ENCODE assay signal across 8 cellular contexts in genomic region chr9:130997925-130998595, GRCh38. TPM values are rescaled to one million over a fixed set of nuclear protein-coding genes. Genes with fewer than 3 reads are reported as not detected.
A peak's percentile ranks its signal among the peaks of the same experiment; 100 is the strongest.
DNase-seq lines count a peak whose midpoint lies in the region; ATAC-seq and TF ChIP-seq lines count a peak whose summit lies in the region.

No MANE protein-coding gene starts in this region.

- no peak overlapping the region for H2AFZ ChIP-seq in OCI-LY1 (ENCODE audit: low read length)

- no peak overlapping the region for H3K27ac ChIP-seq in HEK293 (ENCODE audit: extremely low read depth, low read depth, low read length)
- H3K27ac ChIP-seq in OCI-LY1 (ENCODE audit: low read depth, low read length, poor library complexity, severe bottlenecking) = no peak overlapping the region
- H3K27ac ChIP-seq in left ventricle myocardium inferior (replicated peaks) = no peak overlapping the region
- no peak overlapping the region for H3K27ac ChIP-seq in gastrocnemius medialis

- peak; percentile 96 for TF ChIP-seq CTCF in HEK293 (tag by site-specific recombination; IDR thresholded peaks at IDR 0.05)
- TF ChIP-seq CTCF in OCI-LY1 (IDR thresholded peaks at IDR 0.05; ENCODE audit: low read length) = peak; percentile 74
- TF ChIP-seq CTCF in left ventricle myocardium inferior (IDR thresholded peaks at IDR 0.05; ENCODE audit: borderline replicate concordance) = peak; percentile 75
- peak in 4 of 5 experiments; percentile 40 to 58 (median 50) for TF ChIP-seq CTCF in gastrocnemius medialis (IDR thresholded peaks at IDR 0.05 in 4 of 5, conservative IDR thresholded peaks at IDR 0.05 in 1 of 5)

- no peaks in the 10 kb centered on the region for H4K20me1 ChIP-seq in OCI-LY1 (ENCODE audit: insufficient read depth, low read length)

- CTCF ChIA-PET in HEK293 (lab: Yijun Ruan, JAX) = interaction anchor here (0.6 to 6.2 kb wide), 66 partner anchors 11 to 552 kb away, joined by 3 to 242 read pairs (median 4); partner anchors contain the start of genes EXOSC2 and LAMC3

- no peak overlapping the region for H3K4me2 ChIP-seq in OCI-LY1 (ENCODE audit: low read length)

- no peaks in the 10 kb centered on the region for H3K9me2 ChIP-seq in OCI-LY1 (ENCODE audit: low read depth, low read length)

- ATAC-seq in gastrocnemius medialis = no peak
- no peak for ATAC-seq in HG02798 (IDR thresholded peaks at IDR 0.05; ENCODE audit: poor library complexity, unreplicated experiment)
- ATAC-seq in GM19328 (IDR thresholded peaks at IDR 0.05; ENCODE audit: unreplicated experiment) = no peak

- H3K9ac ChIP-seq in OCI-LY1 (ENCODE audit: low read length) = no peak overlapping the region

- intact Hi-C loops in left ventricle myocardium inferior (cut with micrococcal nuclease) (no loop called here), gastrocnemius medialis (cut with DNase I; ENCODE audit: low total_unique reads) (loop anchor here (1.0 kb wide), 1 partner anchor 132 kb away; no protein-coding TSS in a partner anchor)

- no peaks in the 10 kb centered on the region for H3F3A ChIP-seq in OCI-LY1 (ENCODE audit: insufficient read depth, low read length)

- POLR2A ChIA-PET in HEK293 (lab: Yijun Ruan, JAX) = interaction anchor here (1.0 to 1.1 kb wide), 4 partner anchors 49 to 292 kb away, joined by 3 to 6 read pairs (median 4); no protein-coding TSS in a partner anchor

- no peaks in the 10 kb centered on the region for H3K9me3 ChIP-seq in HEK293 (ENCODE audit: control insufficient read depth, insufficient read depth, low read depth, low read length)
- H3K9me3 ChIP-seq in OCI-LY1 (ENCODE audit: low read length) = no peaks in the 10 kb centered on the region
- H3K9me3 ChIP-seq in left ventricle myocardium inferior (replicated peaks) = no peaks in the 10 kb centered on the region
- no peaks in the 10 kb centered on the region for H3K9me3 ChIP-seq in gastrocnemius medialis

- in situ Hi-C loops in Caki2 (cut with HindIII; ENCODE audit: low pct_unique_long_range_greater_than_20kb, low sequenced_read_pairs) = no loop called here
- in situ Hi-C loops in gastrocnemius medialis (cut with MboI; ENCODE audit: low sequenced_read_pairs in 4 of 4) = no loop called here

- H3K4me1 ChIP-seq in HEK293 (ENCODE audit: control insufficient read depth, insufficient read depth, low read length) (no peaks in the 10 kb centered on the region), OCI-LY1 (ENCODE audit: insufficient read depth, low read length, severe bottlenecking) (no peaks in the 10 kb centered on the region), left ventricle myocardium inferior (peaks cover 11% of the 10 kb centered on the region), gastrocnemius medialis (no peaks in the 10 kb centered on the region)

- DNase-seq in Caki2 (ENCODE audit: low read depth) (peak; percentile 65), amniotic epithelial cell (ENCODE audit: low read depth) (peak; percentile 44), left ventricle myocardium inferior (peak; percentile 68), gastrocnemius medialis (peak in 1 of 2 donors; percentile 21)

- no peak for TF ChIP-seq POLR2A in gastrocnemius medialis (IDR thresholded peaks at IDR 0.05)

- H3K79me2 ChIP-seq in OCI-LY1 (ENCODE audit: insufficient read depth, low read length) = no peaks in the 10 kb centered on the region

- H3K36me3 ChIP-seq in HEK293 (ENCODE audit: control insufficient read depth in 2 of 2, insufficient read depth in 1 of 2, low read length in 2 of 2) = no peaks in the 10 kb centered on the region
- no peaks in the 10 kb centered on the region for H3K36me3 ChIP-seq in OCI-LY1 (ENCODE audit: insufficient read depth, low read length)
- H3K36me3 ChIP-seq in left ventricle myocardium inferior = no peaks in the 10 kb centered on the region
- H3K36me3 ChIP-seq in gastrocnemius medialis = no peaks in the 10 kb centered on the region

- H3K4me3 ChIP-seq in HEK293 (ENCODE audit: low read depth, low read length) (no peak overlapping the region), OCI-LY1 (ENCODE audit: low read depth, low read length, poor library complexity, severe bottlenecking) (no peak overlapping the region), left ventricle myocardium inferior (no peak overlapping the region), gastrocnemius medialis (no peak overlapping the region)

- H3K27me3 ChIP-seq in OCI-LY1 (ENCODE audit: insufficient read depth, low read length) (peaks cover 4% of the 10 kb centered on the region; the same call in 1 of the 2 replicates), left ventricle myocardium inferior (ENCODE audit: low read depth) (peaks cover 71% of the 10 kb centered on the region), gastrocnemius medialis (peaks cover 23 to 35% (median 35%) of the 10 kb centered on the region in 3 donors)

TF ChIP-seq in HEK293, 187 proteins besides CTCF, POLR2A, EP300 and RAD21 (continues in another document):
- TF ChIP-seq ZBTB48 (tag by site-specific recombination; IDR thresholded peaks at IDR 0.05) (peak; percentile 58; the same call in 1 of the 2 replicates), ZNF266 (tag by site-specific recombination; IDR thresholded peaks at IDR 0.05; ENCODE audit: low read depth) (no peak), PATZ1 (tag by site-specific recombination; IDR thresholded peaks at IDR 0.05) (peak; percentile 82), GLIS1 (tag by site-specific recombination; IDR thresholded peaks at IDR 0.05) (peak; percentile 45; the same call in 1 of the 2 replicates), ZNF501 (tag by site-specific recombination; IDR thresholded peaks at IDR 0.05) (0 out of 2 replicates have a peak, but pooled peaks have one; percentile 44), ZBTB17 (tag by site-specific recombination; IDR thresholded peaks at IDR 0.05) (peak; percentile 47; the same call in 1 of the 2 replicates), GLI2 (tag by site-specific recombination; IDR thresholded peaks at IDR 0.05; ENCODE audit: borderline replicate concordance, low read depth) (no peak), KLF1 (tag by site-specific recombination; IDR thresholded peaks at IDR 0.05) (no peak), ZNF558 (tag by site-specific recombination; IDR thresholded peaks at IDR 0.05) (no peak), HOXC10 (CRISPR knock-in tag; IDR thresholded peaks at IDR 0.05) (no peak), ZBTB49 (tag by site-specific recombination; IDR thresholded peaks at IDR 0.05; ENCODE audit: low read depth) (no peak), ZNF629 (tag by site-specific recombination; IDR thresholded peaks at IDR 0.05) (peak; percentile 25; the same call in 1 of the 2 replicates), GLIS2 (tag by site-specific recombination; IDR thresholded peaks at IDR 0.05) (peak; percentile 84; the same call in 1 of the 2 replicates), ZNF843 (tag by site-specific recombination; IDR thresholded peaks at IDR 0.05) (no peak), REPIN1 (tag by site-specific recombination; IDR thresholded peaks at IDR 0.05; ENCODE audit: low read depth) (no peak), ZNF121 (tag by site-specific recombination; IDR thresholded peaks at IDR 0.05) (no peak)
- TF ChIP-seq, protein P1, sequence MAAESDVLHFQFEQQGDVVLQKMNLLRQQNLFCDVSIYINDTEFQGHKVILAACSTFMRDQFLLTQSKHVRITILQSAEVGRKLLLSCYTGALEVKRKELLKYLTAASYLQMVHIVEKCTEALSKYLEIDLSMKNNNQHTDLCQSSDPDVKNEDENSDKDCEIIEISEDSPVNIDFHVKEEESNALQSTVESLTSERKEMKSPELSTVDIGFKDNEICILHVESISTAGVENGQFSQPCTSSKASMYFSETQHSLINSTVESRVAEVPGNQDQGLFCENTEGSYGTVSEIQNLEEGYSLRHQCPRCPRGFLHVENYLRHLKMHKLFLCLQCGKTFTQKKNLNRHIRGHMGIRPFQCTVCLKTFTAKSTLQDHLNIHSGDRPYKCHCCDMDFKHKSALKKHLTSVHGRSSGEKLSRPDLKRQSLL (tag by site-specific recombination; IDR thresholded peaks at IDR 0.05) = no peak

RNA-seq across cellular contexts. Expression of gene LAMC3, which starts 10.9 kb away (rescaled TPM):
- total RNA-seq in Caki2 (2014; rRNA removed; shearing (Covaris generic); ENCODE audit: low replicate concordance) = 9.6 and 15.2 TPM in 2 replicates
- total RNA-seq in left ventricle myocardium inferior (0.66 TPM), gastrocnemius medialis (1 to 10 TPM in 2 of 4 donors, under 1 TPM in 2; 0.07 to 1.5 (median 0.72) TPM)

RNA-seq across cellular contexts. Expression of gene FIBCD1, which starts 59.0 kb away (rescaled TPM):
- total RNA-seq in Caki2 (2014; rRNA removed; shearing (Covaris generic); ENCODE audit: low replicate concordance) = 25.8 and 33.0 TPM in 2 replicates
- 0.58 TPM for total RNA-seq in left ventricle myocardium inferior
- total RNA-seq in gastrocnemius medialis = not detected

Comparison
In these comparisons a context has a peak if more than half of its experiments do, and no peak if none do; other contexts are left out.
1. RNA of gene FIBCD1, which starts 59.0 kb away (total RNA-seq): 25.8 to 33.0 TPM in Caki2; 0.58 TPM in left ventricle myocardium inferior (single experiment) and not detected in gastrocnemius medialis; every median in the first group is over 10 times any median in the second.
2. Peak in every context shown above with its lines, with median percentiles within 50 percentile points of each other: CTCF ChIP-seq.